ENCODE assay signal across 20 cellular contexts in the genomic region with DNA sequence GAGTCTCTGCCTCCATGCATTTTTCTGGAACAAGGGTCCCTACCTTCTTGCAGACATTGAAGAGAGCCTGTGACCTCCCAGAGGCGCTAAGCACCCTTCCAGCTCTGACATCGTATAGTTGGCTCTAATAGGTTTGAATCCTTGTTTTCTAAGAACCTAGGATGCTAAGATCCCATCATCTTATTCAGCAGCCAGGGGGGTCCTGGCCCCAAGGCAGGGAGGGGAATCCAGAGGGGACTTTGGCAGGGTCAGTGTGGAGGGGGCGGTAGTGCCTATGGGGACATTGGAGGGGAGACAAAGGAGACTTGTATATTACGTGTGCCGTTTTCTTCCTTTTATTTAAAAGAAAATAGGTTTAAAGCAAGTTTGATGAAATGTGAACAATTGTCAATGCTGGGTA. TPM values are rescaled to one million over a fixed set of nuclear protein-coding genes. Genes with fewer than 3 reads are reported as not detected.
"Had no signal": no experiment of that assay in that cellular context is flagged by ENCODE, and none has a peak within 500 bp of the region (broad histone marks: within the 10 kb centered on the region; RNA-seq: fewer than 3 reads in every experiment).

No MANE protein-coding gene starts in this region.

- DNase-seq: IMR-90, Karpas-422, KG1, NCI-H1092 treated with DMSO at 0.1 percent for 48 hours, NCI-H1436, NCI-H187, NCI-H2029, NCI-H2081 treated with DMSO at 0.1 percent for 48 hours, NCI-H226, NCI-H510A, NCI-H524 treated with DMSO at 0.1 percent for 48 hours, NCI-H774, SHP77 treated with DMSO at 0.1 percent for 48 hours, SK-N-SH had no signal

- H3K36me3 ChIP-seq: MG63, SJSA1 had no signal

- H3K9ac ChIP-seq: SK-N-SH had no signal

- H3K27ac ChIP-seq: RWPE1, SJSA1 had no signal

- ATAC-seq: HepG2, Panc1 had no signal

- H3K9me3 ChIP-seq: MG63, SK-N-SH had no signal

- H3K9me2 ChIP-seq: SK-N-SH had no signal

- H3K4me3 ChIP-seq: MG63, SJSA1 had no signal

- H3K4me2 ChIP-seq: SK-N-SH had no signal

RNA-seq across cellular contexts. Expression of a gene that starts 3.4 kb away (rescaled TPM):
- total RNA-seq: HepG2, HT1080, IMR-90, SJSA1 had no signal
- polyA plus RNA-seq: HepG2, IMR-90, SK-N-SH had no signal
